In the genomic region with DNA sequence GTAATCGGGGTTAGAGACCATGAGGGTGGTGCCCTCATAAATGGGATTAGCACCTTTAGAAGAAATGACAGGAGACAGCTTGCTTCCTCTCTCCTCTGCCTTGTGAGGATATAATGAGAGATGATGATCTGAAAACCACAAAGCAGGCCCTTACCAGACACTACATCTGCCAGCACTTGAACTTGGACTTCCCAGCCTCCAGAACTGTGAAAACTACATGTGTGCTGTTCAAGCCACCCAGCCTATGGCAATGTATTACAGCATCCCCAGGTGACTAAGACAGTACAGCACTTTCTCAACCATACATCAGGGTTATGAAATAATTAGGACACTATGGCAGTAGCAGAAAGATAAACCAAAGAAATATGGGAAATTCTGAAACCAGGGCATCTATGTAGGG, we compare ENCODE assay signal across 17 cellular contexts. TPM values are rescaled to one million over a fixed set of nuclear protein-coding genes. Genes with fewer than 3 reads are reported as not detected.
A peak's percentile ranks its signal among the peaks of the same experiment; 100 is the strongest.
DNase-seq lines count a peak whose midpoint lies in the region; ATAC-seq, FAIRE-seq and TF ChIP-seq lines count a peak whose summit lies in the region.
"Had no signal": no experiment of that assay in that cellular context is flagged by ENCODE, and none has a peak within 500 bp of the region (broad histone marks: within the 10 kb centered on the region; RNA-seq: fewer than 3 reads in every experiment).

No MANE protein-coding gene starts in this region.

- peak overlapping the region; percentile 61 for H3K27ac Mint-ChIP-seq in CD4-positive, alpha-beta T cell
- H3K27ac Mint-ChIP-seq in activated T-helper 2 cell treated with anti-CD3 and anti-CD28 coated beads, Interferon-gamma antibody, Interleukin-2, Interleukin-4, amounts not matched to agents 10 μg/mL and 5 μg/mL and 100 μg/mL, durations not matched to agents 14 hours and 24 hours and 36 hours: no peak overlapping the region
- H3K27ac Mint-ChIP-seq: HFFc6 had no signal

- H4K20me1 ChIP-seq in Loucy (ENCODE audit: insufficient read depth, low read length, poor library complexity, severe bottlenecking) (peaks cover 10% of the 10 kb centered on the region), K562 (replicated peaks; ENCODE audit: control insufficient read depth, insufficient read depth, low read length) (no peaks in the 10 kb centered on the region)

- DNase-seq in CD4-positive, alpha-beta T cell: no peak
- peak in 2 of 4 experiments; percentile 22 to 63 for DNase-seq in K562 (ENCODE audit: extremely low read depth in 1 of 4, low spot score in 3 of 4)
- DNase-seq in lower lobe of right lung: no peak
- DNase-seq in NCI-H1436 (lab: John Stamatoyannopoulos, UW): no peak
- DNase-seq in left lobe of liver (ENCODE audit: low spot score): no peak
- DNase-seq in activated T-helper 2 cell treated with anti-CD3 and anti-CD28 coated beads, Interferon-gamma antibody, Interleukin-2, Interleukin-4, amounts not matched to agents 10 μg/mL and 5 μg/mL and 100 μg/mL, durations not matched to agents 14 hours and 24 hours and 36 hours (ENCODE audit: low spot score): no peak
- DNase-seq in HPDE6-E6E7 (ENCODE audit: extremely low spot score): no peak
- DNase-seq: activated CD8-positive, alpha-beta memory T cell treated with anti-CD3 and anti-CD28 coated beads, Interleukin-2, amount 50 U/mL, for 4 hours; aorta; HFFc6; NCI-H1048; NCI-H2171 treated with DMSO at 0.1 percent for 48 hours; stimulated activated CD4-positive, alpha-beta T cell treated with anti-CD3 and anti-CD28 coated beads, Interleukin-2, amount 100 ng/mL, for 24 hours had no signal

- no peak for TF ChIP-seq CTCF in CD4-positive, alpha-beta T cell (IDR thresholded peaks at IDR 0.05)
- no peak for TF ChIP-seq CTCF in Loucy (conservative IDR thresholded peaks at IDR 0.05; ENCODE audit: low read length)
- no peak for TF ChIP-seq CTCF in K562 (IDR thresholded peaks at IDR 0.05 in 2 of 3, conservative IDR thresholded peaks at IDR 0.05 in 1 of 3; ENCODE audit: insufficient read depth in 2 of 3, low read depth in 1 of 3, low read length in 3 of 3)
- no peak for TF ChIP-seq CTCF in lower lobe of right lung (IDR thresholded peaks at IDR 0.05)

- H3K9me3 Mint-ChIP-seq in CD4-positive, alpha-beta T cell: peaks cover 3% of the 10 kb centered on the region
- peaks cover 46% of the 10 kb centered on the region for H3K9me3 Mint-ChIP-seq in activated T-helper 2 cell treated with anti-CD3 and anti-CD28 coated beads, Interferon-gamma antibody, Interleukin-2, Interleukin-4, amounts not matched to agents 10 μg/mL and 5 μg/mL and 100 μg/mL, durations not matched to agents 14 hours and 24 hours and 36 hours

- POLR2A ChIA-PET in CD4-positive, alpha-beta T cell (lab: Charles Lee): no interaction called here
- POLR2A ChIA-PET in K562 (lab: Yijun Ruan, JAX): interaction anchor here (0.7 kb wide), 1 partner anchor 75 kb away, joined by 4 read pairs; no protein-coding TSS in a partner anchor

- in situ Hi-C loops in K562 (cut with MboI): no loop called here

- FAIRE-seq in K562 (lab: Jason Lieb, UNC): no peak
- FAIRE-seq: keratinocyte, urothelium cell line had no signal

- H3K9me1 ChIP-seq in K562 (ENCODE audit: control insufficient read depth, insufficient read depth, low read length): no peaks in the 10 kb centered on the region

- H3K9ac ChIP-seq in Loucy (ENCODE audit: low read depth, low read length, poor library complexity, severe bottlenecking): no peak overlapping the region
- H3K9ac ChIP-seq in K562 (ENCODE audit: insufficient read depth in 1 of 2, low read depth in 2 of 2, low read length in 2 of 2): peak overlapping the region in 1 of 2 experiments; percentile 62; a peak in 2 of 4 replicates
- H3K9ac ChIP-seq: BLaER1 had no signal

- no peaks in the 10 kb centered on the region for H3K9me3 ChIP-seq in CD4-positive, alpha-beta T cell (ENCODE audit: control insufficient read depth, low read length)
- H3K9me3 ChIP-seq in Loucy (ENCODE audit: insufficient read depth, low read depth, low read length): no peaks in the 10 kb centered on the region
- peaks cover 47% of the 10 kb centered on the region for H3K9me3 ChIP-seq in K562 (replicated peaks; ENCODE audit: control insufficient read depth, insufficient read depth, low read depth, low read length)
- peaks cover 5% of the 10 kb centered on the region for H3K9me3 ChIP-seq in lower lobe of right lung

- intact Hi-C loops in CD4-positive, alpha-beta T cell (cut with DNase I, micrococcal nuclease): no loop called here
- intact Hi-C loops in K562 (cut with micrococcal nuclease): no loop called here
- intact Hi-C loops in lower lobe of right lung (cut with DNase I): no loop called here
- intact Hi-C loops in activated T-helper 2 cell treated with anti-CD3 and anti-CD28 coated beads, Interferon-gamma antibody, Interleukin-2, Interleukin-4, amounts not matched to agents 10 μg/mL and 5 μg/mL and 100 μg/mL, durations not matched to agents 14 hours and 24 hours and 36 hours (cut with micrococcal nuclease): no loop called here

- peaks cover 44% of the 10 kb centered on the region for H3K4me1 Mint-ChIP-seq in CD4-positive, alpha-beta T cell (ENCODE audit: low read depth)
- H3K4me1 Mint-ChIP-seq in activated T-helper 2 cell treated with anti-CD3 and anti-CD28 coated beads, Interferon-gamma antibody, Interleukin-2, Interleukin-4, amounts not matched to agents 10 μg/mL and 5 μg/mL and 100 μg/mL, durations not matched to agents 14 hours and 24 hours and 36 hours (ENCODE audit: low read depth): peaks cover 7% of the 10 kb centered on the region

- H3K79me2 ChIP-seq in Loucy (ENCODE audit: insufficient read depth, low read length) (peaks cover 58% of the 10 kb centered on the region; the same call in 1 of the 2 replicates), K562 (ENCODE audit: control insufficient read depth, insufficient read depth, low read length) (peaks cover 58% of the 10 kb centered on the region)

- no peaks in the 10 kb centered on the region for H3K27me3 Mint-ChIP-seq in CD4-positive, alpha-beta T cell
- H3K27me3 Mint-ChIP-seq in activated T-helper 2 cell treated with anti-CD3 and anti-CD28 coated beads, Interferon-gamma antibody, Interleukin-2, Interleukin-4, amounts not matched to agents 10 μg/mL and 5 μg/mL and 100 μg/mL, durations not matched to agents 14 hours and 24 hours and 36 hours (ENCODE audit: low read depth): no peaks in the 10 kb centered on the region

- ATAC-seq in CD4-positive, alpha-beta T cell (ENCODE audit: poor library complexity): no peak
- peak; percentile 58 for ATAC-seq in K562
- peak; percentile 15 to 50 for ATAC-seq in lower lobe of right lung
- no peak for ATAC-seq in left lobe of liver

- H3K36me3 Mint-ChIP-seq in CD4-positive, alpha-beta T cell (ENCODE audit: low read depth): peaks cover 56% of the 10 kb centered on the region
- peaks cover 81% of the 10 kb centered on the region for H3K36me3 Mint-ChIP-seq in activated T-helper 2 cell treated with anti-CD3 and anti-CD28 coated beads, Interferon-gamma antibody, Interleukin-2, Interleukin-4, amounts not matched to agents 10 μg/mL and 5 μg/mL and 100 μg/mL, durations not matched to agents 14 hours and 24 hours and 36 hours (ENCODE audit: low read depth)

- H3K4me2 ChIP-seq in Loucy (ENCODE audit: low read depth, low read length, poor library complexity, severe bottlenecking) (peak overlapping the region; percentile 19), K562 (ENCODE audit: insufficient read depth, low read length) (peak overlapping the region; percentile 81)
- H3K4me2 ChIP-seq: BLaER1 had no signal

- no peak for TF ChIP-seq RAD21 in K562 (CRISPR knock-in tag; conservative IDR thresholded peaks at IDR 0.05 in 1 of 2, IDR thresholded peaks at IDR 0.05 in 1 of 2)

- WGBS in K562 (ENCODE audit: insufficient coverage, low coverage, missing lambda C conversion rate): 50% methylated on average over 1 of the region's 1 CpG

- no peak overlapping the region for H3K4me3 Mint-ChIP-seq in CD4-positive, alpha-beta T cell
- H3K4me3 Mint-ChIP-seq in activated T-helper 2 cell treated with anti-CD3 and anti-CD28 coated beads, Interferon-gamma antibody, Interleukin-2, Interleukin-4, amounts not matched to agents 10 μg/mL and 5 μg/mL and 100 μg/mL, durations not matched to agents 14 hours and 24 hours and 36 hours (ENCODE audit: low read depth): no peak overlapping the region
- H3K4me3 Mint-ChIP-seq: HFFc6 had no signal

- no peak overlapping the region for H3K4me3 ChIP-seq in Loucy (ENCODE audit: low read length, poor library complexity, severe bottlenecking)
- no peak overlapping the region for H3K4me3 ChIP-seq in K562
- no peak overlapping the region for H3K4me3 ChIP-seq in lower lobe of right lung
- H3K4me3 ChIP-seq: BLaER1 had no signal

- H3F3A ChIP-seq in Loucy (ENCODE audit: low read depth): no peaks in the 10 kb centered on the region

- peaks cover 13% of the 10 kb centered on the region for H3K4me1 ChIP-seq in Loucy (ENCODE audit: insufficient read depth, low read length, poor library complexity, severe bottlenecking)
- peaks cover 23 to 27% of the 10 kb centered on the region in 2 experiments for H3K4me1 ChIP-seq in K562 (replicated peaks in 1 of 2; ENCODE audit: control insufficient read depth in 2 of 2, insufficient read depth in 2 of 2, low read length in 2 of 2)
- peaks cover 25% of the 10 kb centered on the region for H3K4me1 ChIP-seq in lower lobe of right lung
- H3K4me1 ChIP-seq: BLaER1 had no signal

- H2AFZ ChIP-seq in Loucy (ENCODE audit: low read length) (no peak overlapping the region), K562 (ENCODE audit: low read depth, low read length) (0 out of 2 replicates have a peak overlapping the region, but pooled peaks have one; percentile 13)

- no TSS peak for BruUV-seq in K562 (replicated peaks; lab: Mats Ljungman, UMichigan)

- no peak for TF ChIP-seq POLR2A in K562 (conservative IDR thresholded peaks at IDR 0.05)

- CTCF ChIA-PET in CD4-positive, alpha-beta T cell (lab: Charles Lee): no interaction called here
- CTCF ChIA-PET in K562 (lab: Yijun Ruan, JAX; ENCODE audit: low intra/inter-chr PET ratio): no interaction called here

- H3K36me3 ChIP-seq in Loucy (ENCODE audit: insufficient read depth, low read length) (0 out of 2 replicates have a peak, but pooled peaks cover 2% of the 10 kb centered on the region), K562 (ENCODE audit: control insufficient read depth, insufficient read depth, low read length) (peaks cover 48% of the 10 kb centered on the region), lower lobe of right lung (peaks cover 32% of the 10 kb centered on the region)

- no peak overlapping the region for H3K27ac ChIP-seq in CD4-positive, alpha-beta T cell (ENCODE audit: low read depth, low read length)
- H3K27ac ChIP-seq in K562 (ENCODE audit: extremely low read depth, low read depth, low read length): peak overlapping the region; percentile 95
- H3K27ac ChIP-seq in lower lobe of right lung: no peak overlapping the region
- H3K27ac ChIP-seq: BLaER1 had no signal

- H3K27me3 ChIP-seq in CD4-positive, alpha-beta T cell (ENCODE audit: control insufficient read depth, insufficient read depth, low read length): no peaks in the 10 kb centered on the region
- no peaks in the 10 kb centered on the region for H3K27me3 ChIP-seq in Loucy (ENCODE audit: insufficient read depth, low read length, poor library complexity, severe bottlenecking)
- no peaks in the 10 kb centered on the region for H3K27me3 ChIP-seq in K562 (ENCODE audit: control insufficient read depth in 2 of 2, insufficient read depth in 2 of 2, low read length in 2 of 2)
- no peaks in the 10 kb centered on the region for H3K27me3 ChIP-seq in lower lobe of right lung (ENCODE audit: low read depth)
- H3K27me3 ChIP-seq: BLaER1 had no signal

- no peak; the same call in 1 of the 2 replicates for TF ChIP-seq EP300 in K562 (IDR thresholded peaks at IDR 0.05; ENCODE audit: low read length)

- no peaks in the 10 kb centered on the region for H3K9me2 ChIP-seq in Loucy (replicated peaks; ENCODE audit: low read depth, low read length)

RNA-seq across cellular contexts. Expression of a gene that starts 7.4 kb away (rescaled TPM):
- 10 to 100 TPM; 17.3 to 18.0 TPM for total RNA-seq in CD4-positive, alpha-beta T cell
- 33.3 and 61.8 TPM in 2 replicates for total RNA-seq in K562 (2011; cell fraction: chromatin; rRNA removed; ENCODE audit: low replicate concordance)
- total RNA-seq in K562 (2011; cell fraction: nucleolus; rRNA removed): 28.2 and 30.7 TPM in 2 replicates
- total RNA-seq in K562 (2011; cell fraction: nucleoplasm; rRNA removed): 39.2 and 48.5 TPM in 2 replicates
- total RNA-seq in K562 (2014; rRNA removed) (5.2 and 6.7 TPM in 2 replicates), K562 (2014; rRNA removed; fragmentation: Illumina TruSeq; extraction: Trizol) (7.0 and 10.8 TPM in 2 replicates), K562 (2015; rRNA removed; fragmentation: Illumina TruSeq; extraction: Trizol) (6.1 and 6.4 TPM in 2 replicates), K562 (2021) (6.0 and 8.1 TPM in 2 replicates), lower lobe of right lung (15.4 TPM), left lobe of liver (5.3 TPM)
- polyA plus RNA-seq in K562 (2011; rRNA removed) (4.5 and 5.4 TPM in 2 replicates), K562 (2014; fragmentation: Illumina TruSeq; extraction: Trizol) (5.1 TPM in 2 replicates), K562 (2014; fragmentation: Nextera tagmentation; extraction: Ambion mirVana) (1 to 10 TPM; 1.4 to 2.1 TPM), K562 (2014; rRNA removed) (4.0 and 5.6 TPM in 2 replicates)
- 0.78 and 1.9 TPM in 2 replicates for polyA plus RNA-seq in K562 (2011; cell fraction: cytosol; rRNA removed)
- 5.6 and 6.1 TPM in 2 replicates for polyA plus RNA-seq in K562 (2011; cell fraction: nucleus; rRNA removed)
- polyA plus RNA-seq in K562 (2012): 3.7 and 4.5 TPM in 2 replicates
- polyA minus RNA-seq in K562 (2011; rRNA and poly(A)+ RNA removed): 13.8 and 21.2 TPM in 2 replicates
- 2.4 and 5.1 TPM in 2 replicates for polyA minus RNA-seq in K562 (2011; cell fraction: cytosol; rRNA and poly(A)+ RNA removed)
- polyA minus RNA-seq in K562 (2011; cell fraction: nucleus; rRNA and poly(A)+ RNA removed): 9.7 and 17.8 TPM in 2 replicates
- 7.4 and 7.6 TPM in 2 replicates for total RNA-seq in activated T-helper 2 cell treated with anti-CD3 and anti-CD28 coated beads, Interferon-gamma antibody, Interleukin-2, Interleukin-4, amounts not matched to agents 10 μg/mL and 5 μg/mL and 100 μg/mL, durations not matched to agents 14 hours and 24 hours and 36 hours

RNA-seq across cellular contexts. Expression of a gene that starts 59.2 kb away (rescaled TPM):
- total RNA-seq in CD4-positive, alpha-beta T cell: 1 to 10 TPM; 3.5 to 3.7 TPM
- total RNA-seq in K562 (2011; cell fraction: chromatin; rRNA removed; ENCODE audit: low replicate concordance): 0.81 TPM in 1 of 2 replicates, not detected in the other
- not detected in 2 replicates for total RNA-seq in K562 (2011; cell fraction: nucleolus; rRNA removed)
- 0.84 and 0.95 TPM in 2 replicates for total RNA-seq in K562 (2011; cell fraction: nucleoplasm; rRNA removed)
- total RNA-seq in K562 (2014; rRNA removed) (0.12 and 0.18 TPM in 2 replicates), K562 (2014; rRNA removed; fragmentation: Illumina TruSeq; extraction: Trizol) (0.48 and 0.69 TPM in 2 replicates), K562 (2015; rRNA removed; fragmentation: Illumina TruSeq; extraction: Trizol) (0.58 and 0.64 TPM in 2 replicates), K562 (2021) (0.27 and 0.63 TPM in 2 replicates), lower lobe of right lung (3.9 TPM), left lobe of liver (0.65 TPM)
- polyA plus RNA-seq in K562 (2011; rRNA removed) (0.36 and 0.69 TPM in 2 replicates), K562 (2014; fragmentation: Illumina TruSeq; extraction: Trizol) (0.11 and 0.13 TPM in 2 replicates), K562 (2014; fragmentation: Nextera tagmentation; extraction: Ambion mirVana) (under 1 TPM; 0.13 to 0.15 TPM), K562 (2014; rRNA removed) (0.07 and 0.22 TPM in 2 replicates)
- 0.18 and 0.63 TPM in 2 replicates for polyA plus RNA-seq in K562 (2011; cell fraction: cytosol; rRNA removed)
- 0.20 and 0.41 TPM in 2 replicates for polyA plus RNA-seq in K562 (2011; cell fraction: nucleus; rRNA removed)
- 0.14 and 0.22 TPM in 2 replicates for polyA plus RNA-seq in K562 (2012)
- 1.1 and 1.6 TPM in 2 replicates for polyA minus RNA-seq in K562 (2011; rRNA and poly(A)+ RNA removed)
- polyA minus RNA-seq in K562 (2011; cell fraction: cytosol; rRNA and poly(A)+ RNA removed): not detected in 2 replicates
- 0.27 and 0.67 TPM in 2 replicates for polyA minus RNA-seq in K562 (2011; cell fraction: nucleus; rRNA and poly(A)+ RNA removed)
- total RNA-seq in activated T-helper 2 cell treated with anti-CD3 and anti-CD28 coated beads, Interferon-gamma antibody, Interleukin-2, Interleukin-4, amounts not matched to agents 10 μg/mL and 5 μg/mL and 100 μg/mL, durations not matched to agents 14 hours and 24 hours and 36 hours: 0.18 and 2.4 TPM in 2 replicates

Comparison
In these comparisons a context has a peak if more than half of its experiments do, and no peak if none do; other contexts are left out.
1. ATAC-seq: peak in K562 (single experiment) and lower lobe of right lung (2 of 2); none in CD4-positive, alpha-beta T cell (single experiment) and left lobe of liver (single experiment).